ENCODE assay signal across 8 cellular contexts in the genomic region with DNA sequence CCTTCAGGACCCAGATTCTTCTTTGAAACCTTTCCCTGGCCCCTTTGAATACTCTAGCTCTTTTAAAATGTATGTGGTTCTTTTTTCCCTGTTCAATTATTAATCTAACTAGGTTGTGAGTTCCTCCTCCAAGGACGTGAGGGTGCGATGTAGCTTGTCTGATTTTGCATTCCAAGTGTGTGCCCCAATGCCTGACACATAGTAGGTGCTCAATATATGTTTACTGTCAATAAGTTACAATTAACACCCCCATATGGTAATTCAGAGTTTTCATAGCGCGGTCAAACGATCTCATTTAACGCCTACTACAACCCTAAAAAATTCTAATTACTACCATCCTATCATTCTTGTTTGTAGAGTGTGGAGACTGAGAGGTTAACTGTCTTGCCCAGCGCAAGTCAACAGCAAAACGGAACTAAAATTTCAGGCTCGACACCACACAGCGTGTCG. TPM values are rescaled to one million over a fixed set of nuclear protein-coding genes. Genes with fewer than 3 reads are reported as not detected.
DNase-seq lines count a peak whose midpoint lies in the region; ATAC-seq and TF ChIP-seq lines count a peak whose summit lies in the region.

No MANE protein-coding gene starts in this region.

- H3K27ac ChIP-seq in CD8-positive, alpha-beta memory T cell (ENCODE audit: low read depth, low read length), result peak overlapping the region; percentile 99
- H3K27ac ChIP-seq in OCI-LY7 (ENCODE audit: low read depth, low read length, poor library complexity, severe bottlenecking) (no peak overlapping the region), neutrophil (peak overlapping the region; percentile 77)

- H3K27me3 ChIP-seq in CD8-positive, alpha-beta memory T cell (ENCODE audit: insufficient read depth, low read length, poor library complexity, severe bottlenecking), result no peaks in the 10 kb centered on the region
- H3K27me3 ChIP-seq in endocrine pancreas (ENCODE audit: control insufficient read depth, insufficient read depth, low read length), result no peaks in the 10 kb centered on the region
- H3K27me3 ChIP-seq in neutrophil, result peaks cover 19% of the 10 kb centered on the region

- H3K27me3 Mint-ChIP-seq in CD8-positive, alpha-beta memory T cell, result peaks cover 6 to 12% of the 10 kb centered on the region in 2 donors

- H3K9ac ChIP-seq in endocrine pancreas (ENCODE audit: control insufficient read depth, insufficient read depth, low read length), result no peak overlapping the region

- POLR2A ChIA-PET in CD8-positive, alpha-beta memory T cell (lab: Charles Lee), result interaction anchor here (0.9 to 1.0 kb wide), 2 partner anchors 11 to 190 kb away, joined by 3 to 5 read pairs; a partner anchor contains a TSS
- POLR2A ChIA-PET in OCI-LY7 (lab: Charles Lee), result interaction anchor here (0.6 to 3.5 kb wide), 14 partner anchors 8 to 695 kb away, joined by 3 to 20 read pairs (median 4); a partner anchor contains a TSS

- no TSS peak for BruUV-seq in OCI-LY7 (replicated peaks; lab: Mats Ljungman, UMichigan)

- peaks cover 43% of the 10 kb centered on the region for H3K79me2 ChIP-seq in OCI-LY7 (ENCODE audit: insufficient read depth, low read depth, low read length)

- H3K36me3 Mint-ChIP-seq in CD8-positive, alpha-beta memory T cell, result peaks cover 0 to 17% (median 0%) of the 10 kb centered on the region in 3 donors

- no peaks in the 10 kb centered on the region for H3K9me3 Mint-ChIP-seq in CD8-positive, alpha-beta memory T cell

- H2AFZ ChIP-seq in OCI-LY7 (ENCODE audit: low read length), result peak overlapping the region; percentile 100

- no peaks in the 10 kb centered on the region for H3K9me3 ChIP-seq in CD8-positive, alpha-beta memory T cell (ENCODE audit: low read length)
- H3K9me3 ChIP-seq in OCI-LY7 (ENCODE audit: low read length) (no peaks in the 10 kb centered on the region; the same call in 1 of the 2 replicates), endocrine pancreas (ENCODE audit: control insufficient read depth, low read length) (no peaks in the 10 kb centered on the region), neutrophil (no peaks in the 10 kb centered on the region)

- H3K4me2 ChIP-seq in OCI-LY7 (ENCODE audit: low read length), result peak overlapping the region; percentile 80

- peaks cover 27 to 47% (median 37%) of the 10 kb centered on the region in 3 donors for H3K4me1 Mint-ChIP-seq in CD8-positive, alpha-beta memory T cell

- H3K27ac Mint-ChIP-seq in CD8-positive, alpha-beta memory T cell, result peak overlapping the region; percentile 95 to 99 (median 97)

- H3K4me1 ChIP-seq in CD8-positive, alpha-beta memory T cell (ENCODE audit: insufficient read depth, low read length), result peaks cover 23% of the 10 kb centered on the region
- H3K4me1 ChIP-seq in OCI-LY7 (ENCODE audit: insufficient read depth, low read length, poor library complexity, severe bottlenecking), result peaks cover 27% of the 10 kb centered on the region
- H3K4me1 ChIP-seq in endocrine pancreas (ENCODE audit: control insufficient read depth, insufficient read depth, low read length), result peaks cover 9% of the 10 kb centered on the region
- H3K4me1 ChIP-seq in neutrophil (ENCODE audit: control insufficient read depth in 1 of 2, insufficient read depth in 1 of 2, low read depth in 1 of 2, low read length in 1 of 2), result peaks cover 14 to 17% of the 10 kb centered on the region in 2 experiments

- TF ChIP-seq CTCF in OCI-LY7 (conservative IDR thresholded peaks at IDR 0.05; ENCODE audit: low read length) (no peak), neutrophil (IDR thresholded peaks at IDR 0.05) (no peak)

- intact Hi-C loops in OCI-LY7 (cut with micrococcal nuclease; ENCODE audit: unreplicated experiment), result loop anchor here (1.0 to 5.0 kb wide), 3 partner anchors 190 to 928 kb away; a partner anchor contains a TSS

- peak overlapping the region; percentile 73 for H3K4me3 ChIP-seq in CD8-positive, alpha-beta memory T cell (ENCODE audit: low read length)
- H3K4me3 ChIP-seq in OCI-LY7 (ENCODE audit: low read depth, low read length, poor library complexity, severe bottlenecking) (peak overlapping the region; percentile 99), endocrine pancreas (ENCODE audit: control insufficient read depth, insufficient read depth, low read length) (peak overlapping the region; percentile 84), neutrophil (ENCODE audit: low read depth in 1 of 2, low read length in 1 of 2) (peak overlapping the region; percentile 84 to 98)

- ATAC-seq in HG03469 (IDR thresholded peaks at IDR 0.05; ENCODE audit: unreplicated experiment) (no peak), HG03097 (IDR thresholded peaks at IDR 0.05; ENCODE audit: low FRiP score, unreplicated experiment) (no peak), GM21529 (IDR thresholded peaks at IDR 0.05; ENCODE audit: unreplicated experiment) (no peak), HG02840 (IDR thresholded peaks at IDR 0.05; ENCODE audit: low FRiP score, unreplicated experiment) (no peak)

- CTCF ChIA-PET in CD8-positive, alpha-beta memory T cell (lab: Charles Lee), result interaction anchor here (1.0 to 1.3 kb wide), 2 partner anchors 16 to 25 kb away, joined by 3 read pairs; no protein-coding TSS in a partner anchor
- CTCF ChIA-PET in OCI-LY7 (lab: Charles Lee; ENCODE audit: unreplicated experiment), result interaction anchor here (0.9 kb wide), 1 partner anchor 37 kb away, joined by 3 read pairs; no protein-coding TSS in a partner anchor

- no peak for DNase-seq in CD8-positive, alpha-beta memory T cell
- no peak for DNase-seq in OCI-LY7 (ENCODE audit: low spot score)

- H3K9me2 ChIP-seq in OCI-LY7 (ENCODE audit: insufficient read depth, low read length), result no peaks in the 10 kb centered on the region

- peaks cover 5% of the 10 kb centered on the region; the same call in 1 of the 2 replicates for H4K20me1 ChIP-seq in OCI-LY7 (ENCODE audit: insufficient read depth, low read length)

- H3K36me3 ChIP-seq in CD8-positive, alpha-beta memory T cell (ENCODE audit: insufficient read depth, low read length), result no peaks in the 10 kb centered on the region
- H3K36me3 ChIP-seq in OCI-LY7 (ENCODE audit: insufficient read depth, low read length), result peaks cover 6% of the 10 kb centered on the region
- H3K36me3 ChIP-seq in endocrine pancreas (ENCODE audit: control insufficient read depth, insufficient read depth, low read length), result no peaks in the 10 kb centered on the region
- H3K36me3 ChIP-seq in neutrophil, result no peaks in the 10 kb centered on the region

- peak overlapping the region; percentile 93 to 98 (median 93) for H3K4me3 Mint-ChIP-seq in CD8-positive, alpha-beta memory T cell

RNA-seq across cellular contexts. Expression of a gene that starts 0.5 kb away (rescaled TPM):
- 10 to 100 TPM; 48.0 to 52.8 TPM for total RNA-seq in CD8-positive, alpha-beta memory T cell
- 21.1 TPM for polyA plus RNA-seq in CD8-positive, alpha-beta memory T cell
- total RNA-seq in OCI-LY7 (2014; rRNA removed; shearing (Covaris generic)), result 22.3 and 23.0 TPM in 2 replicates
- total RNA-seq in OCI-LY7 (2022), result 59.0 and 63.8 TPM in 2 replicates
